28 cellular contexts compared by ENCODE assay signal in genomic region chr16:7526736-7527135, GRCh38.
"Had no signal": no experiment of that assay in that cellular context is flagged by ENCODE, and none has a peak within 500 bp of the region (broad histone marks: within the 10 kb centered on the region; RNA-seq: fewer than 3 reads in every experiment).

No MANE protein-coding gene starts in this region.

- H3K4me1 Mint-ChIP-seq: stimulated activated effector memory CD8-positive, alpha-beta T cell treated with anti-CD3 and anti-CD28 coated beads, Interleukin-12 subunit alpha, Interleukin-12 subunit beta, amount 100 ng/mL, for 72 hours; stimulated activated memory B cell treated with anti-CD40 and anti-IgM and Interleukin-4, amounts not matched to agents 10 μg/mL and 1 μg/mL and 100 μg/mL, for 72 hours; stimulated activated naive B cell treated with anti-CD40 and anti-IgM and Interleukin-4, amounts not matched to agents 10 μg/mL and 1 μg/mL and 100 μg/mL, for 72 hours; stimulated activated naive CD8-positive, alpha-beta T cell treated with anti-CD3 and anti-CD28 coated beads, Interleukin-15, amount 100 ng/mL, for 72 hours had no signal

- H3K27me3 Mint-ChIP-seq: stimulated activated memory B cell treated with anti-CD40 and anti-IgM and Interleukin-4, amounts not matched to agents 10 μg/mL and 1 μg/mL and 100 μg/mL, for 72 hours; stimulated activated naive B cell treated with anti-CD40 and anti-IgM and Interleukin-4, amounts not matched to agents 10 μg/mL and 1 μg/mL and 100 μg/mL, for 72 hours; stimulated activated naive CD8-positive, alpha-beta T cell treated with anti-CD3 and anti-CD28 coated beads, Interleukin-15, amount 100 ng/mL, for 72 hours; stimulated activated naive CD8-positive, alpha-beta T cell treated with anti-CD3 and anti-CD28 coated beads, Interleukin-15, Interleukin-2, amounts not matched to agents 100 ng/mL and 50 ng/mL, for 24 hours; type B pancreatic cell had no signal

- H3K4me3 ChIP-seq: stomach, suprapubic skin, testis, thoracic aorta, thyroid gland, tibial artery, tibial nerve, transverse colon, upper lobe of left lung, upper lobe of right lung, uterus, vagina had no signal

- H3K27ac Mint-ChIP-seq: stimulated activated effector memory CD8-positive, alpha-beta T cell treated with anti-CD3 and anti-CD28 coated beads, Interleukin-12 subunit alpha, Interleukin-12 subunit beta, amount 100 ng/mL, for 72 hours; stimulated activated memory B cell treated with anti-CD40 and anti-IgM and Interleukin-4, amounts not matched to agents 10 μg/mL and 1 μg/mL and 100 μg/mL, for 72 hours; stimulated activated naive B cell treated with anti-CD40 and anti-IgM and Interleukin-4, amounts not matched to agents 10 μg/mL and 1 μg/mL and 100 μg/mL, for 72 hours; stimulated activated naive CD8-positive, alpha-beta T cell treated with anti-CD3 and anti-CD28 coated beads, Interleukin-15, amount 100 ng/mL, for 72 hours; stimulated activated naive CD8-positive, alpha-beta T cell treated with anti-CD3 and anti-CD28 coated beads, Interleukin-15, Interleukin-2, amounts not matched to agents 100 ng/mL and 50 ng/mL, for 24 hours; type B pancreatic cell had no signal

- H3K36me3 Mint-ChIP-seq: stimulated activated effector memory CD8-positive, alpha-beta T cell treated with anti-CD3 and anti-CD28 coated beads, Interleukin-12 subunit alpha, Interleukin-12 subunit beta, amount 100 ng/mL, for 72 hours; stimulated activated memory B cell treated with anti-CD40 and anti-IgM and Interleukin-4, amounts not matched to agents 10 μg/mL and 1 μg/mL and 100 μg/mL, for 72 hours; stimulated activated naive B cell treated with anti-CD40 and anti-IgM and Interleukin-4, amounts not matched to agents 10 μg/mL and 1 μg/mL and 100 μg/mL, for 72 hours; type B pancreatic cell had no signal

- DNase-seq: stimulated activated CD4-positive, alpha-beta T cell treated with anti-CD3 and anti-CD28 coated beads, Interleukin-2, amount 100 ng/mL, for 48 hours; stimulated activated CD4-positive, alpha-beta T cell treated with anti-CD3 and anti-CD28 coated beads, Interleukin-4, amount 100 ng/mL, for 1 hour; stimulated activated CD4-positive, alpha-beta T cell treated with anti-CD3 and anti-CD28 coated beads, Interleukin-4, amount 100 ng/mL, for 24 hours; stimulated activated CD4-positive, alpha-beta T cell treated with anti-CD3 and anti-CD28 coated beads, Interleukin-4, amount 100 ng/mL, for 4 hours; stimulated activated CD8-positive, alpha-beta memory T cell treated with anti-CD3 and anti-CD28 coated beads, Interleukin-4, amount 100 ng/mL, for 48 hours; stimulated activated naive B cell treated with anti-CD40 and anti-IgM and Interleukin-4, amounts not matched to agents 10 μg/mL and 1 μg/mL and 100 μg/mL, for 72 hours; stimulated activated naive CD4-positive, alpha-beta T cell; stimulated activated naive CD4-positive, alpha-beta T cell treated with Interleukin-2 at 50 U/mL for 16 hours; stimulated activated naive CD8-positive, alpha-beta T cell treated with anti-CD3 and anti-CD28 coated beads, Interleukin-15, amount 100 ng/mL, for 72 hours; stimulated activated naive CD8-positive, alpha-beta T cell treated with anti-CD3 and anti-CD28 coated beads, Interleukin-15, Interleukin-2, amounts not matched to agents 100 U/mL and 50 U/mL, for 24 hours; stomach; substantia nigra; testis; thyroid gland; tibial artery; transverse colon; trophoblast cell; upper lobe of left lung; upper lobe of right lung; uterus had no signal

- H3K4me1 ChIP-seq: stomach, suprapubic skin, testis, thyroid gland, tibial artery, tibial nerve, transverse colon, upper lobe of left lung, upper lobe of right lung, uterus, vagina had no signal

- H3K27ac ChIP-seq: stomach, suprapubic skin, testis, thoracic aorta, thyroid gland, tibial artery, tibial nerve, transverse colon, upper lobe of left lung, upper lobe of right lung, uterus, vagina had no signal

- H3K9me3 ChIP-seq: stomach, suprapubic skin, testis, thoracic aorta, thyroid gland, tibial nerve, transverse colon, upper lobe of left lung, upper lobe of right lung, uterus, vagina had no signal

- H3K9me3 Mint-ChIP-seq: stimulated activated memory B cell treated with anti-CD40 and anti-IgM and Interleukin-4, amounts not matched to agents 10 μg/mL and 1 μg/mL and 100 μg/mL, for 72 hours; stimulated activated naive B cell treated with anti-CD40 and anti-IgM and Interleukin-4, amounts not matched to agents 10 μg/mL and 1 μg/mL and 100 μg/mL, for 72 hours; type B pancreatic cell had no signal

- H3K4me3 Mint-ChIP-seq: stimulated activated effector memory CD8-positive, alpha-beta T cell treated with anti-CD3 and anti-CD28 coated beads, Interleukin-12 subunit alpha, Interleukin-12 subunit beta, amount 100 ng/mL, for 72 hours; stimulated activated memory B cell treated with anti-CD40 and anti-IgM and Interleukin-4, amounts not matched to agents 10 μg/mL and 1 μg/mL and 100 μg/mL, for 72 hours; stimulated activated naive B cell treated with anti-CD40 and anti-IgM and Interleukin-4, amounts not matched to agents 10 μg/mL and 1 μg/mL and 100 μg/mL, for 72 hours; stimulated activated naive CD8-positive, alpha-beta T cell treated with anti-CD3 and anti-CD28 coated beads, Interleukin-15, amount 100 ng/mL, for 72 hours; stimulated activated naive CD8-positive, alpha-beta T cell treated with anti-CD3 and anti-CD28 coated beads, Interleukin-15, Interleukin-2, amounts not matched to agents 100 ng/mL and 50 ng/mL, for 24 hours; type B pancreatic cell had no signal

- H3K36me3 ChIP-seq: stomach, suprapubic skin, thoracic aorta, thyroid gland, tibial artery, tibial nerve, transverse colon, upper lobe of left lung, upper lobe of right lung, uterus, vagina had no signal

- H3K27me3 ChIP-seq: suprapubic skin, testis, thyroid gland, tibial artery, tibial nerve, transverse colon, upper lobe of left lung, upper lobe of right lung, uterus, vagina had no signal
